In genomic region chr13:110319397-110319773, GRCh38 we compare ENCODE assay signal across 2 cellular contexts.
A peak's percentile ranks its signal among the peaks of the same experiment; 100 is the strongest.
TF ChIP-seq lines count a peak whose summit lies in the region.

No MANE protein-coding gene starts in this region.

TF ChIP-seq in HEK293, 187 proteins besides CTCF, POLR2A, EP300 and RAD21 (continued from another document):
- no peak for TF ChIP-seq PRDM4 (tag by site-specific recombination; IDR thresholded peaks at IDR 0.05)
- no peak for TF ChIP-seq HOXD13 (CRISPR knock-in tag; IDR thresholded peaks at IDR 0.05; ENCODE audit: borderline replicate concordance)
- peak; percentile 22; the same call in 1 of the 2 replicates for TF ChIP-seq IKZF3 (tag by site-specific recombination; IDR thresholded peaks at IDR 0.05)
- TF ChIP-seq ZNF416 (tag by site-specific recombination; IDR thresholded peaks at IDR 0.05), result no peak
- no peak for TF ChIP-seq ZNF555 (tag by site-specific recombination; conservative IDR thresholded peaks at IDR 0.05)

TF ChIP-seq in WTC11, 78 proteins besides CTCF, POLR2A, EP300 and RAD21 (continued from another document):
- no peak for TF ChIP-seq ZNF532 (CRISPR knock-in tag; IDR thresholded peaks at IDR 0.05; ENCODE audit: borderline replicate concordance)
- no peak for TF ChIP-seq ZNF416 (CRISPR knock-in tag; IDR thresholded peaks at IDR 0.05)
- no peak for TF ChIP-seq TP53 (CRISPR knock-in tag; IDR thresholded peaks at IDR 0.05)
- no peak for TF ChIP-seq NFE2L1 (CRISPR knock-in tag; IDR thresholded peaks at IDR 0.05)
- TF ChIP-seq JUN (CRISPR knock-in tag; IDR thresholded peaks at IDR 0.05), result no peak
- TF ChIP-seq TCF7 (CRISPR knock-in tag; IDR thresholded peaks at IDR 0.05; ENCODE audit: low read depth), result no peak
- TF ChIP-seq CREB1 (CRISPR knock-in tag; IDR thresholded peaks at IDR 0.05), result no peak
- TF ChIP-seq NFATC4 (CRISPR knock-in tag; IDR thresholded peaks at IDR 0.05), result no peak
- no peak for TF ChIP-seq PRRX2 (CRISPR knock-in tag; IDR thresholded peaks at IDR 0.05)
- TF ChIP-seq NR2C2 (CRISPR knock-in tag; IDR thresholded peaks at IDR 0.05), result no peak
- TF ChIP-seq ZBTB43 (CRISPR knock-in tag; IDR thresholded peaks at IDR 0.05), result no peak
- no peak for TF ChIP-seq SMAD4 (CRISPR knock-in tag; IDR thresholded peaks at IDR 0.05)
- TF ChIP-seq ZSCAN18 (CRISPR knock-in tag; IDR thresholded peaks at IDR 0.05), result no peak
- TF ChIP-seq MAX (CRISPR knock-in tag; IDR thresholded peaks at IDR 0.05), result no peak
